ENCODE assay signal across 15 cellular contexts in genomic region chr14:89452281-89452680, GRCh38. TPM values are rescaled to one million over a fixed set of nuclear protein-coding genes. Genes with fewer than 3 reads are reported as not detected.
DNase-seq lines count a peak whose midpoint lies in the region; ATAC-seq and TF ChIP-seq lines count a peak whose summit lies in the region.
"Had no signal": no experiment of that assay in that cellular context is flagged by ENCODE, and none has a peak within 500 bp of the region (broad histone marks: within the 10 kb centered on the region; RNA-seq: fewer than 3 reads in every experiment).

No MANE protein-coding gene starts in this region.

- H3K27ac Mint-ChIP-seq in chondrocyte (ENCODE audit: unreplicated experiment) (no peak overlapping the region), nephron progenitor cell (peak overlapping the region; percentile 50)
- H3K27ac Mint-ChIP-seq: CD4-positive, alpha-beta T cell; HFFc6 had no signal

- no peak overlapping the region for H3K4me3 ChIP-seq in BLaER1
- H3K4me3 ChIP-seq: K562 had no signal

- H3K9me3 ChIP-seq in BLaER1: no peaks in the 10 kb centered on the region

- H3K9me3 Mint-ChIP-seq in chondrocyte (ENCODE audit: low read depth) (no peaks in the 10 kb centered on the region), nephron progenitor cell (no peaks in the 10 kb centered on the region)
- H3K9me3 Mint-ChIP-seq: CD4-positive, alpha-beta T cell; HFFc6 had no signal

- H3K36me3 Mint-ChIP-seq in chondrocyte (ENCODE audit: low read depth) (no peaks in the 10 kb centered on the region), nephron progenitor cell (ENCODE audit: low read depth) (no peaks in the 10 kb centered on the region)

- DNase-seq in chondrocyte (ENCODE audit: low spot score) (peak; percentile 43), nephron progenitor cell (no peak), NCI-H2029 (lab: John Stamatoyannopoulos, UW) (no peak), NCI-H1694 treated with DMSO at 0.1 percent for 48 hours (lab: John Stamatoyannopoulos, UW) (no peak)
- DNase-seq: 8988T; AML-193; CD4-positive, alpha-beta T cell; DMS79; HCEC 1CT; HFFc6 had no signal

- H3K27me3 ChIP-seq in BLaER1: no peaks in the 10 kb centered on the region

- H3K4me1 ChIP-seq in BLaER1: peaks cover 67% of the 10 kb centered on the region

- no peak overlapping the region for H3K4me3 Mint-ChIP-seq in chondrocyte (ENCODE audit: unreplicated experiment)
- no peak overlapping the region for H3K4me3 Mint-ChIP-seq in nephron progenitor cell
- H3K4me3 Mint-ChIP-seq: CD4-positive, alpha-beta T cell; HFFc6 had no signal

- peak overlapping the region; percentile 61 for H3K4me2 ChIP-seq in BLaER1

- ATAC-seq in GM19397 (IDR thresholded peaks at IDR 0.05; ENCODE audit: unreplicated experiment): no peak
- ATAC-seq: K562 had no signal

- no peak for TF ChIP-seq CTCF in VCaP (conservative IDR thresholded peaks at IDR 0.05)
- TF ChIP-seq CTCF in chondrocyte (IDR thresholded peaks at IDR 0.05): no peak
- no peak for TF ChIP-seq CTCF in nephron progenitor cell (IDR thresholded peaks at IDR 0.05)

- no peaks in the 10 kb centered on the region for H3K4me1 Mint-ChIP-seq in chondrocyte (ENCODE audit: low read depth)
- peaks cover 8% of the 10 kb centered on the region for H3K4me1 Mint-ChIP-seq in nephron progenitor cell

- no peaks in the 10 kb centered on the region for H3K27me3 Mint-ChIP-seq in chondrocyte (ENCODE audit: low read depth)
- H3K27me3 Mint-ChIP-seq in nephron progenitor cell (ENCODE audit: low read depth, poor library complexity): peaks cover 7% of the 10 kb centered on the region
- H3K27me3 Mint-ChIP-seq: CD4-positive, alpha-beta T cell had no signal

- peak overlapping the region; percentile 6; the same call in 1 of the 2 replicates for H3K9ac ChIP-seq in BLaER1

- H4K20me1 ChIP-seq in BLaER1: no peaks in the 10 kb centered on the region

- H3K36me3 ChIP-seq in BLaER1: peaks cover 17% of the 10 kb centered on the region

- H3K27ac ChIP-seq in BLaER1 (peak overlapping the region; percentile 63), VCaP (peak overlapping the region; percentile 91)
- H3K27ac ChIP-seq: HL-60 had no signal

RNA-seq across cellular contexts. Expression of gene FOXN3, which starts 35.2 kb away (rescaled TPM):
- total RNA-seq in chondrocyte: 129 to 161 TPM (median 155 TPM) in 3 replicates
